Comparison of ENCODE assay signal across 36 cellular contexts in genomic region chr2:1305357-1305756, GRCh38.
"Had no signal": no experiment of that assay in that cellular context is flagged by ENCODE, and none has a peak within 500 bp of the region (broad histone marks: within the 10 kb centered on the region; RNA-seq: fewer than 3 reads in every experiment).

No MANE protein-coding gene starts in this region.

- DNase-seq: activated B cell treated with CpG ODN at 0.5 μM for 24 hours; activated CD4-positive, alpha-beta memory T cell treated with anti-CD3 and anti-CD28 coated beads for 36 hours; activated CD4-positive, alpha-beta T cell treated with anti-CD3 and anti-CD28 coated beads for 4 hours; activated CD4-positive, alpha-beta T cell treated with anti-CD3 and anti-CD28 coated beads, Interleukin-2, amount 10 ng/mL, durations not matched to agents 24 days and 14 days; activated CD4-positive, alpha-beta T cell treated with anti-CD3 and anti-CD28 coated beads, Interleukin-2, amount 50 U/mL, for 1 hour; activated CD4-positive, alpha-beta T cell treated with anti-CD3 and anti-CD28 coated beads, Interleukin-2, amount 50 U/mL, for 4 hours; activated CD4-positive, CD25-positive, alpha-beta regulatory T cell treated with anti-CD3 and anti-CD28 coated beads, Interleukin-2, amount 50 U/mL, for 72 hours; activated CD8-positive, alpha-beta memory T cell treated with anti-CD3 and anti-CD28 coated beads, Interleukin-2, amount 50 U/mL, for 4 hours; activated CD8-positive, alpha-beta T cell treated with anti-CD3 and anti-CD28 coated beads for 36 hours; activated effector memory CD4-positive, alpha-beta T cell treated with anti-CD3 and anti-CD28 coated beads, Interleukin-2, amount 50 U/mL, for 16 hours; activated gamma-delta T cell treated with Interleukin-2 at 50 U/mL for 16 hours; activated naive CD4-positive, alpha-beta T cell; activated naive CD4-positive, alpha-beta T cell treated with anti-CD3 and anti-CD28 coated beads for 36 hours; activated naive CD4-positive, alpha-beta T cell treated with anti-CD3 and anti-CD28 coated beads, Interleukin-2, amount 50 U/mL, for 16 hours; activated naive CD8-positive, alpha-beta T cell treated with anti-CD3 and anti-CD28 coated beads for 36 hours; activated T-cell treated with anti-CD3 and anti-CD28 coated beads for 4 hours; activated T-cell treated with anti-CD3 and anti-CD28 coated beads, Interleukin-2, amount 50 U/mL, for 1 hour; activated T-cell treated with anti-CD3 and anti-CD28 coated beads, Interleukin-2, amount 50 U/mL, for 4 hours; activated T-cell treated with anti-CD3 and anti-CD28 coated beads, Interleukin-2, amount 50 U/mL, for 72 hours; adrenal gland; amniotic stem cell; aorta; body of pancreas; brain microvascular endothelial cell; cerebellar nuclear complex; T-helper 1 cell; T-helper 2 cell; T-helper 9 cell had no signal

- H3K36me3 Mint-ChIP-seq: activated CD4-positive, alpha-beta memory T cell treated with anti-CD3 and anti-CD28 coated beads for 36 hours; activated naive CD4-positive, alpha-beta T cell treated with anti-CD3 and anti-CD28 coated beads, Interleukin-2, amount 50 U/mL, for 72 hours; activated naive CD8-positive, alpha-beta T cell treated with anti-CD3 and anti-CD28 coated beads for 36 hours had no signal

- H3K27me3 Mint-ChIP-seq: activated B cell treated with CpG ODN at 0.5 μM for 24 hours; activated CD4-positive, alpha-beta memory T cell treated with anti-CD3 and anti-CD28 coated beads for 36 hours; activated CD4-positive, alpha-beta T cell treated with anti-CD3 and anti-CD28 coated beads, Interleukin-2, amount 10 ng/mL, durations not matched to agents 24 days and 14 days; activated naive CD8-positive, alpha-beta T cell treated with anti-CD3 and anti-CD28 coated beads for 36 hours; activated T-helper 17 cell treated with anti-CD3 and anti-CD28 coated beads, Interleukin-2, amount 50 U/mL, for 72 hours; central memory CD8-positive, alpha-beta T cell had no signal

- ATAC-seq: activated CD8-positive, alpha-beta T cell treated with anti-CD3 and anti-CD28 coated beads for 36 hours; activated naive CD4-positive, alpha-beta T cell treated with anti-CD3 and anti-CD28 coated beads, Interleukin-2, amount 50 U/mL, for 72 hours; activated T-cell treated with anti-CD3 and anti-CD28 coated beads, Interleukin-2, amount 50 U/mL, for 4 hours; activated T-cell treated with anti-CD3 and anti-CD28 coated beads, Interleukin-2, amount 50 U/mL, for 72 hours; activated T-helper 17 cell treated with anti-CD3 and anti-CD28 coated beads, Interleukin-2, amount 50 U/mL, for 72 hours; body of pancreas had no signal

- H3K9me3 Mint-ChIP-seq: activated B cell treated with CpG ODN at 0.5 μM for 24 hours; activated CD4-positive, alpha-beta memory T cell treated with anti-CD3 and anti-CD28 coated beads for 36 hours; activated CD4-positive, alpha-beta T cell treated with anti-CD3 and anti-CD28 coated beads, Interleukin-2, amount 10 ng/mL, durations not matched to agents 24 days and 14 days; activated CD8-positive, alpha-beta T cell treated with anti-CD3 and anti-CD28 coated beads for 36 hours; activated naive CD4-positive, alpha-beta T cell treated with anti-CD3 and anti-CD28 coated beads for 36 hours; activated naive CD4-positive, alpha-beta T cell treated with anti-CD3 and anti-CD28 coated beads, Interleukin-2, amount 50 U/mL, for 72 hours; activated naive CD8-positive, alpha-beta T cell treated with anti-CD3 and anti-CD28 coated beads for 36 hours; activated T-cell treated with anti-CD3 and anti-CD28 coated beads, Interleukin-2, amount 50 U/mL, for 4 hours; activated T-cell treated with anti-CD3 and anti-CD28 coated beads, Interleukin-2, amount 50 U/mL, for 72 hours; activated T-helper 1 cell treated with anti-CD3 and anti-CD28 coated beads, Interleukin-12 subunit alpha, Interleukin-12 subunit beta, Interleukin-2, Interleukin-4 antibody, amounts not matched to agents 30 ng/mL and 10 ng/mL and 1 ng/mL, durations not matched to agents 14 hours and 24 hours and 36 hours; activated T-helper 17 cell treated with anti-CD3 and anti-CD28 coated beads, Interleukin-2, amount 50 U/mL, for 72 hours; central memory CD8-positive, alpha-beta T cell; T-helper 1 cell treated with Interleukin-12 subunit alpha and Interleukin-12 subunit beta and Interleukin-4 antibody, amounts not matched to agents 30 μg/mL and 1 μg/mL, for 36 hours; T-helper 2 cell treated with Interferon-gamma antibody and Interleukin-4, amounts not matched to agents 5 μg/mL and 100 μg/mL, for 36 hours had no signal

- H3K27ac Mint-ChIP-seq: activated B cell treated with CpG ODN at 0.5 μM for 24 hours; activated CD4-positive, alpha-beta memory T cell treated with anti-CD3 and anti-CD28 coated beads for 36 hours; activated CD4-positive, alpha-beta T cell treated with anti-CD3 and anti-CD28 coated beads, Interleukin-2, amount 10 ng/mL, durations not matched to agents 24 days and 14 days; activated CD8-positive, alpha-beta T cell treated with anti-CD3 and anti-CD28 coated beads for 36 hours; activated naive CD4-positive, alpha-beta T cell treated with anti-CD3 and anti-CD28 coated beads for 36 hours; activated naive CD8-positive, alpha-beta T cell treated with anti-CD3 and anti-CD28 coated beads for 36 hours; activated T-cell treated with anti-CD3 and anti-CD28 coated beads, Interleukin-2, amount 50 U/mL, for 72 hours; activated T-helper 1 cell treated with anti-CD3 and anti-CD28 coated beads, Interleukin-12 subunit alpha, Interleukin-12 subunit beta, Interleukin-2, Interleukin-4 antibody, amounts not matched to agents 30 ng/mL and 10 ng/mL and 1 ng/mL, durations not matched to agents 14 hours and 24 hours and 36 hours; activated T-helper 17 cell treated with anti-CD3 and anti-CD28 coated beads, Interleukin-2, amount 50 U/mL, for 72 hours; T-helper 1 cell treated with Interleukin-12 subunit alpha and Interleukin-12 subunit beta and Interleukin-4 antibody, amounts not matched to agents 30 μg/mL and 1 μg/mL, for 36 hours; T-helper 2 cell treated with Interferon-gamma antibody and Interleukin-4, amounts not matched to agents 5 μg/mL and 100 μg/mL, for 36 hours had no signal

- H3K27ac ChIP-seq: adrenal gland, brain microvascular endothelial cell, breast epithelium, VCaP had no signal

- H3K4me1 Mint-ChIP-seq: activated CD4-positive, alpha-beta T cell treated with anti-CD3 and anti-CD28 coated beads, Interleukin-2, amount 10 ng/mL, durations not matched to agents 24 days and 14 days; central memory CD8-positive, alpha-beta T cell had no signal

- H3K4me3 Mint-ChIP-seq: activated B cell treated with CpG ODN at 0.5 μM for 24 hours; activated CD4-positive, alpha-beta memory T cell treated with anti-CD3 and anti-CD28 coated beads for 36 hours; activated CD4-positive, alpha-beta T cell treated with anti-CD3 and anti-CD28 coated beads, Interleukin-2, amount 10 ng/mL, durations not matched to agents 24 days and 14 days; activated CD8-positive, alpha-beta T cell treated with anti-CD3 and anti-CD28 coated beads for 36 hours; activated naive CD4-positive, alpha-beta T cell treated with anti-CD3 and anti-CD28 coated beads for 36 hours; activated naive CD8-positive, alpha-beta T cell treated with anti-CD3 and anti-CD28 coated beads for 36 hours; activated T-cell treated with anti-CD3 and anti-CD28 coated beads, Interleukin-2, amount 50 U/mL, for 4 hours; activated T-cell treated with anti-CD3 and anti-CD28 coated beads, Interleukin-2, amount 50 U/mL, for 72 hours; activated T-helper 1 cell treated with anti-CD3 and anti-CD28 coated beads, Interleukin-12 subunit alpha, Interleukin-12 subunit beta, Interleukin-2, Interleukin-4 antibody, amounts not matched to agents 30 ng/mL and 10 ng/mL and 1 ng/mL, durations not matched to agents 14 hours and 24 hours and 36 hours; activated T-helper 17 cell treated with anti-CD3 and anti-CD28 coated beads, Interleukin-2, amount 50 U/mL, for 72 hours; central memory CD8-positive, alpha-beta T cell; T-helper 1 cell treated with Interleukin-12 subunit alpha and Interleukin-12 subunit beta and Interleukin-4 antibody, amounts not matched to agents 30 μg/mL and 1 μg/mL, for 36 hours; T-helper 2 cell treated with Interferon-gamma antibody and Interleukin-4, amounts not matched to agents 5 μg/mL and 100 μg/mL, for 36 hours had no signal
